Comparison of ENCODE assay signal across 1 cellular context in the genomic region with DNA sequence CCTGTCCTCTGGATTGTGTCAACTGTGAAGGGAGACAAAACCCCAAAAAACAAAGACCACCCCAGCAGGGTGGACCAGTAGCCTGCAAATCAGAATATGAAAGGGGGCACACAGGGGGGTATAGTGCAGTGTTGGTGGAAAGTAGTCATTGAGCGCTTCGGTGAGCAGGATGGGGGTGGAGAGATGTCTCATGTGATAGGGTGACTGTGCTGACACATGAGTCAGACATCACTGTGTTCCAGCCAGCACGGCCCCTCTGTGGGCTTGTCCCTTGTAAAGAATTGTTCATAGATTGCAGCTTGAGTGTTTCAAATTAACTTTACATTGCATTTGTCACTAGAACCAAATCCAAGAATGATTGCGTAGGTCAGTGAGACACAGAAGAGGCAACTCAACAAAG.
TF ChIP-seq lines count a peak whose summit lies in the region.

No MANE protein-coding gene starts in this region.

TF ChIP-seq in K562, 482 proteins besides CTCF, POLR2A, EP300 and RAD21 (continued from another document and continues in another):
- TF ChIP-seq, protein P1, sequence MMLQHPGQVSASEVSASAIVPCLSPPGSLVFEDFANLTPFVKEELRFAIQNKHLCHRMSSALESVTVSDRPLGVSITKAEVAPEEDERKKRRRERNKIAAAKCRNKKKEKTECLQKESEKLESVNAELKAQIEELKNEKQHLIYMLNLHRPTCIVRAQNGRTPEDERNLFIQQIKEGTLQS (IDR thresholded peaks at IDR 0.05), result peak; percentile 81
- TF ChIP-seq, protein P1 (CRISPR knock-in tag; conservative IDR thresholded peaks at IDR 0.05), result no peak
- TF ChIP-seq NFIC (IDR thresholded peaks at IDR 0.05) (no peak), POLR3A (IDR thresholded peaks at IDR 0.05; ENCODE audit: borderline replicate concordance, extremely low read depth, insufficient read depth, insufficient read length) (no peak), RBM17 (IDR thresholded peaks at IDR 0.05; ENCODE audit: borderline replicate concordance, low read depth, low read length) (no peak), ZNF785 (CRISPR knock-in tag; IDR thresholded peaks at IDR 0.05) (no peak), THRAP3 (IDR thresholded peaks at IDR 0.05; ENCODE audit: borderline replicate concordance) (no peak), ZNF165 (CRISPR knock-in tag; IDR thresholded peaks at IDR 0.05; ENCODE audit: borderline replicate concordance) (no peak), NELFE (IDR thresholded peaks at IDR 0.05; ENCODE audit: insufficient read depth, insufficient read length) (no peak), SAP30 (IDR thresholded peaks at IDR 0.05; ENCODE audit: borderline replicate concordance, insufficient read depth, low read depth, low read length, poor library complexity, severe bottlenecking) (no peak), SMARCE1 (IDR thresholded peaks at IDR 0.05) (peak; percentile 48; the same call in 1 of the 2 replicates), DIDO1 (tag; IDR thresholded peaks at IDR 0.05; ENCODE audit: low read depth) (no peak), TOE1 (IDR thresholded peaks at IDR 0.05; ENCODE audit: borderline replicate concordance) (0 out of 2 replicates have a peak, but pooled peaks have one; percentile 34), TOE1 (CRISPR knock-in tag; IDR thresholded peaks at IDR 0.05; ENCODE audit: borderline replicate concordance, low read depth) (no peak), MAFF (IDR thresholded peaks at IDR 0.05; ENCODE audit: low read length) (no peak), BRF1 (IDR thresholded peaks at IDR 0.05; ENCODE audit: borderline replicate concordance, extremely low read depth, insufficient read length) (no peak), ZZZ3 (IDR thresholded peaks at IDR 0.05) (no peak), SMAD4 (CRISPR knock-in tag; conservative IDR thresholded peaks at IDR 0.05) (0 out of 2 replicates have a peak, but pooled peaks have one; percentile 23), KLF16 (IDR thresholded peaks at IDR 0.05) (no peak), NBN (IDR thresholded peaks at IDR 0.05; ENCODE audit: low read depth) (no peak), ZNF41 (CRISPR knock-in tag; conservative IDR thresholded peaks at IDR 0.05) (no peak), ZBTB7A (IDR thresholded peaks at IDR 0.05; ENCODE audit: borderline replicate concordance, control insufficient read depth, low read depth, low read length) (peak; percentile 32; the same call in 1 of the 2 replicates), BRCA1 (IDR thresholded peaks at IDR 0.05) (no peak), BRCA1 (CRISPR knock-in tag; IDR thresholded peaks at IDR 0.05) (no peak), CEBPG (CRISPR knock-in tag; IDR thresholded peaks at IDR 0.05) (no peak), CEBPG (tag; conservative IDR thresholded peaks at IDR 0.05 in 1 of 2, IDR thresholded peaks at IDR 0.05 in 1 of 2) (no peak), TCF7L2 (IDR thresholded peaks at IDR 0.05; ENCODE audit: low read depth, low read length) (no peak), L3MBTL2 (IDR thresholded peaks at IDR 0.05) (peak; percentile 67), ZNF696 (CRISPR knock-in tag; conservative IDR thresholded peaks at IDR 0.05) (no peak), YBX1 (IDR thresholded peaks at IDR 0.05) (no peak), ZNF212 (CRISPR knock-in tag; IDR thresholded peaks at IDR 0.05) (no peak), ZNF23 (CRISPR knock-in tag; IDR thresholded peaks at IDR 0.05) (no peak), ZNF347 (CRISPR knock-in tag; IDR thresholded peaks at IDR 0.05; ENCODE audit: low read depth) (no peak), E2F3 (CRISPR knock-in tag; IDR thresholded peaks at IDR 0.05) (no peak), PURB (CRISPR knock-in tag; IDR thresholded peaks at IDR 0.05; ENCODE audit: low read depth) (no peak), ZSCAN32 (CRISPR knock-in tag; IDR thresholded peaks at IDR 0.05) (no peak), EHMT2 (IDR thresholded peaks at IDR 0.05) (0 out of 2 replicates have a peak, but pooled peaks have one; percentile 60), ETV5 (CRISPR knock-in tag; IDR thresholded peaks at IDR 0.05; ENCODE audit: low read depth) (no peak), XRCC3 (IDR thresholded peaks at IDR 0.05) (no peak), IRF2 (CRISPR knock-in tag; IDR thresholded peaks at IDR 0.05) (no peak), ARID1B (IDR thresholded peaks at IDR 0.05) (peak; percentile 68), JUND (IDR thresholded peaks at IDR 0.05; ENCODE audit: borderline replicate concordance, low read depth, low read length) (peak; percentile 91), JUND (tag; IDR thresholded peaks at IDR 0.05; ENCODE audit: borderline replicate concordance, low read depth, low read length) (peak; percentile 47; the same call in 1 of the 3 replicates), BCL6 (CRISPR knock-in tag; IDR thresholded peaks at IDR 0.05) (no peak)
- TF ChIP-seq, protein P2, sequence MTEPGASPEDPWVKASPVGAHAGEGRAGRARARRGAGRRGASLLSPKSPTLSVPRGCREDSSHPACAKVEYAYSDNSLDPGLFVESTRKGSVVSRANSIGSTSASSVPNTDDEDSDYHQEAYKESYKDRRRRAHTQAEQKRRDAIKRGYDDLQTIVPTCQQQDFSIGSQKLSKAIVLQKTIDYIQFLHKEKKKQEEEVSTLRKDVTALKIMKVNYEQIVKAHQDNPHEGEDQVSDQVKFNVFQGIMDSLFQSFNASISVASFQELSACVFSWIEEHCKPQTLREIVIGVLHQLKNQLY (CRISPR knock-in tag; conservative IDR thresholded peaks at IDR 0.05), result no peak
- TF ChIP-seq, protein P3, sequence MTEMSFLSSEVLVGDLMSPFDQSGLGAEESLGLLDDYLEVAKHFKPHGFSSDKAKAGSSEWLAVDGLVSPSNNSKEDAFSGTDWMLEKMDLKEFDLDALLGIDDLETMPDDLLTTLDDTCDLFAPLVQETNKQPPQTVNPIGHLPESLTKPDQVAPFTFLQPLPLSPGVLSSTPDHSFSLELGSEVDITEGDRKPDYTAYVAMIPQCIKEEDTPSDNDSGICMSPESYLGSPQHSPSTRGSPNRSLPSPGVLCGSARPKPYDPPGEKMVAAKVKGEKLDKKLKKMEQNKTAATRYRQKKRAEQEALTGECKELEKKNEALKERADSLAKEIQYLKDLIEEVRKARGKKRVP (CRISPR knock-in tag; IDR thresholded peaks at IDR 0.05), result no peak
- TF ChIP-seq, protein P4, sequence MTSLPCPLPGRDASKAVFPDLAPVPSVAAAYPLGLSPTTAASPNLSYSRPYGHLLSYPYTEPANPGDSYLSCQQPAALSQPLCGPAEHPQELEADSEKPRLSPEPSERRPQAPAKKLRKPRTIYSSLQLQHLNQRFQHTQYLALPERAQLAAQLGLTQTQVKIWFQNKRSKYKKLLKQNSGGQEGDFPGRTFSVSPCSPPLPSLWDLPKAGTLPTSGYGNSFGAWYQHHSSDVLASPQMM (CRISPR knock-in tag; IDR thresholded peaks at IDR 0.05), result no peak
- TF ChIP-seq, protein P5, sequence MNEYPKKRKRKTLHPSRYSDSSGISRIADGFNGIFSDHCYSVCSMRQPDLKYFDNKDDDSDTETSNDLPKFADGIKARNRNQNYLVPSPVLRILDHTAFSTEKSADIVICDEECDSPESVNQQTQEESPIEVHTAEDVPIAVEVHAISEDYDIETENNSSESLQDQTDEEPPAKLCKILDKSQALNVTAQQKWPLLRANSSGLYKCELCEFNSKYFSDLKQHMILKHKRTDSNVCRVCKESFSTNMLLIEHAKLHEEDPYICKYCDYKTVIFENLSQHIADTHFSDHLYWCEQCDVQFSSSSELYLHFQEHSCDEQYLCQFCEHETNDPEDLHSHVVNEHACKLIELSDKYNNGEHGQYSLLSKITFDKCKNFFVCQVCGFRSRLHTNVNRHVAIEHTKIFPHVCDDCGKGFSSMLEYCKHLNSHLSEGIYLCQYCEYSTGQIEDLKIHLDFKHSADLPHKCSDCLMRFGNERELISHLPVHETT (CRISPR knock-in tag; conservative IDR thresholded peaks at IDR 0.05 in 1 of 2, IDR thresholded peaks at IDR 0.05 in 1 of 2), result no peak
- TF ChIP-seq, protein P6, sequence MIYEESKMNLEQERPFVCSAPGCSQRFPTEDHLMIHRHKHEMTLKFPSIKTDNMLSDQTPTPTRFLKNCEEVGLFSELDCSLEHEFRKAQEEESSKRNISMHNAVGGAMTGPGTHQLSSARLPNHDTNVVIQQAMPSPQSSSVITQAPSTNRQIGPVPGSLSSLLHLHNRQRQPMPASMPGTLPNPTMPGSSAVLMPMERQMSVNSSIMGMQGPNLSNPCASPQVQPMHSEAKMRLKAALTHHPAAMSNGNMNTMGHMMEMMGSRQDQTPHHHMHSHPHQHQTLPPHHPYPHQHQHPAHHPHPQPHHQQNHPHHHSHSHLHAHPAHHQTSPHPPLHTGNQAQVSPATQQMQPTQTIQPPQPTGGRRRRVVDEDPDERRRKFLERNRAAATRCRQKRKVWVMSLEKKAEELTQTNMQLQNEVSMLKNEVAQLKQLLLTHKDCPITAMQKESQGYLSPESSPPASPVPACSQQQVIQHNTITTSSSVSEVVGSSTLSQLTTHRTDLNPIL (CRISPR knock-in tag; IDR thresholded peaks at IDR 0.05), result no peak
- TF ChIP-seq, protein P7, sequence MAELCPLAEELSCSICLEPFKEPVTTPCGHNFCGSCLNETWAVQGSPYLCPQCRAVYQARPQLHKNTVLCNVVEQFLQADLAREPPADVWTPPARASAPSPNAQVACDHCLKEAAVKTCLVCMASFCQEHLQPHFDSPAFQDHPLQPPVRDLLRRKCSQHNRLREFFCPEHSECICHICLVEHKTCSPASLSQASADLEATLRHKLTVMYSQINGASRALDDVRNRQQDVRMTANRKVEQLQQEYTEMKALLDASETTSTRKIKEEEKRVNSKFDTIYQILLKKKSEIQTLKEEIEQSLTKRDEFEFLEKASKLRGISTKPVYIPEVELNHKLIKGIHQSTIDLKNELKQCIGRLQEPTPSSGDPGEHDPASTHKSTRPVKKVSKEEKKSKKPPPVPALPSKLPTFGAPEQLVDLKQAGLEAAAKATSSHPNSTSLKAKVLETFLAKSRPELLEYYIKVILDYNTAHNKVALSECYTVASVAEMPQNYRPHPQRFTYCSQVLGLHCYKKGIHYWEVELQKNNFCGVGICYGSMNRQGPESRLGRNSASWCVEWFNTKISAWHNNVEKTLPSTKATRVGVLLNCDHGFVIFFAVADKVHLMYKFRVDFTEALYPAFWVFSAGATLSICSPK (IDR thresholded peaks at IDR 0.05; ENCODE audit: borderline replicate concordance), result no peak
- TF ChIP-seq, protein P8, sequence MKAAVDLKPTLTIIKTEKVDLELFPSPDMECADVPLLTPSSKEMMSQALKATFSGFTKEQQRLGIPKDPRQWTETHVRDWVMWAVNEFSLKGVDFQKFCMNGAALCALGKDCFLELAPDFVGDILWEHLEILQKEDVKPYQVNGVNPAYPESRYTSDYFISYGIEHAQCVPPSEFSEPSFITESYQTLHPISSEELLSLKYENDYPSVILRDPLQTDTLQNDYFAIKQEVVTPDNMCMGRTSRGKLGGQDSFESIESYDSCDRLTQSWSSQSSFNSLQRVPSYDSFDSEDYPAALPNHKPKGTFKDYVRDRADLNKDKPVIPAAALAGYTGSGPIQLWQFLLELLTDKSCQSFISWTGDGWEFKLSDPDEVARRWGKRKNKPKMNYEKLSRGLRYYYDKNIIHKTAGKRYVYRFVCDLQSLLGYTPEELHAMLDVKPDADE (conservative IDR thresholded peaks at IDR 0.05; ENCODE audit: control insufficient read depth, low read depth, low read length), result no peak
- TF ChIP-seq, protein P9, sequence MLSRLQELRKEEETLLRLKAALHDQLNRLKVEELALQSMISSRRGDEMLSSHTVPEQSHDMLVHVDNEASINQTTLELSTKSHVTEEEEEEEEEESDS (CRISPR knock-in tag; IDR thresholded peaks at IDR 0.05), result no peak
- TF ChIP-seq, protein P10, sequence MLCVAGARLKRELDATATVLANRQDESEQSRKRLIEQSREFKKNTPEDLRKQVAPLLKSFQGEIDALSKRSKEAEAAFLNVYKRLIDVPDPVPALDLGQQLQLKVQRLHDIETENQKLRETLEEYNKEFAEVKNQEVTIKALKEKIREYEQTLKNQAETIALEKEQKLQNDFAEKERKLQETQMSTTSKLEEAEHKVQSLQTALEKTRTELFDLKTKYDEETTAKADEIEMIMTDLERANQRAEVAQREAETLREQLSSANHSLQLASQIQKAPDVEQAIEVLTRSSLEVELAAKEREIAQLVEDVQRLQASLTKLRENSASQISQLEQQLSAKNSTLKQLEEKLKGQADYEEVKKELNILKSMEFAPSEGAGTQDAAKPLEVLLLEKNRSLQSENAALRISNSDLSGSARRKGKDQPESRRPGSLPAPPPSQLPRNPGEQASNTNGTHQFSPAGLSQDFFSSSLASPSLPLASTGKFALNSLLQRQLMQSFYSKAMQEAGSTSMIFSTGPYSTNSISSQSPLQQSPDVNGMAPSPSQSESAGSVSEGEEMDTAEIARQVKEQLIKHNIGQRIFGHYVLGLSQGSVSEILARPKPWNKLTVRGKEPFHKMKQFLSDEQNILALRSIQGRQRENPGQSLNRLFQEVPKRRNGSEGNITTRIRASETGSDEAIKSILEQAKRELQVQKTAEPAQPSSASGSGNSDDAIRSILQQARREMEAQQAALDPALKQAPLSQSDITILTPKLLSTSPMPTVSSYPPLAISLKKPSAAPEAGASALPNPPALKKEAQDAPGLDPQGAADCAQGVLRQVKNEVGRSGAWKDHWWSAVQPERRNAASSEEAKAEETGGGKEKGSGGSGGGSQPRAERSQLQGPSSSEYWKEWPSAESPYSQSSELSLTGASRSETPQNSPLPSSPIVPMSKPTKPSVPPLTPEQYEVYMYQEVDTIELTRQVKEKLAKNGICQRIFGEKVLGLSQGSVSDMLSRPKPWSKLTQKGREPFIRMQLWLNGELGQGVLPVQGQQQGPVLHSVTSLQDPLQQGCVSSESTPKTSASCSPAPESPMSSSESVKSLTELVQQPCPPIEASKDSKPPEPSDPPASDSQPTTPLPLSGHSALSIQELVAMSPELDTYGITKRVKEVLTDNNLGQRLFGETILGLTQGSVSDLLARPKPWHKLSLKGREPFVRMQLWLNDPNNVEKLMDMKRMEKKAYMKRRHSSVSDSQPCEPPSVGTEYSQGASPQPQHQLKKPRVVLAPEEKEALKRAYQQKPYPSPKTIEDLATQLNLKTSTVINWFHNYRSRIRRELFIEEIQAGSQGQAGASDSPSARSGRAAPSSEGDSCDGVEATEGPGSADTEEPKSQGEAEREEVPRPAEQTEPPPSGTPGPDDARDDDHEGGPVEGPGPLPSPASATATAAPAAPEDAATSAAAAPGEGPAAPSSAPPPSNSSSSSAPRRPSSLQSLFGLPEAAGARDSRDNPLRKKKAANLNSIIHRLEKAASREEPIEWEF (CRISPR knock-in tag; IDR thresholded peaks at IDR 0.05), result no peak
